1 cellular context compared by ENCODE assay signal in the genomic region with DNA sequence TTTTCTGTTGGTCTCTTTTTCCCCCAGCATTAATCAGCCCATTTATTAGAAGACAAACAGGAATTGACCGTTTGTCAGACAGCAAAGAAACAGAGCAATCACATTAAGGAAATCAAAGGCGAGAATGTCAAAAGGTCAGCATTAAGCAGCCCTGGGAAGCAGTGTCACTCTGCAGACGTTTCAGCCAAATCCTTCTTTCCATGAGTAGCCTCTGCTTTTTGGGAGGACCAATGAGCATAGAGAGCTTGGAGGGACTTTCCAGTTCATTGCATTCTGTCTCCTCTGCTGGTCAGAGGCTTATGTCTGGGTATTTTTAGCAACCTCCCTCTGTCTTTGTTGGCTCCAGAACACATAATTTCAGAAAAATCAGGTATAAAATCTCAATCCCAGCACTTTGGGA.
TF ChIP-seq lines count a peak whose summit lies in the region.

No MANE protein-coding gene starts in this region.

TF ChIP-seq in WTC11, 78 proteins besides CTCF, POLR2A, EP300 and RAD21 (continued from another document):
- TF ChIP-seq USF2 (CRISPR knock-in tag; IDR thresholded peaks at IDR 0.05): no peak
- no peak for TF ChIP-seq HMGA2 (CRISPR knock-in tag; IDR thresholded peaks at IDR 0.05)
- no peak for TF ChIP-seq FOXK1 (CRISPR knock-in tag; IDR thresholded peaks at IDR 0.05)
TF ChIP-seq in WTC11: peak in this region for 0.
